In genomic region chr19:39953915-39954314, GRCh38 we compare ENCODE assay signal across 13 cellular contexts. TPM values are rescaled to one million over a fixed set of nuclear protein-coding genes. Genes with fewer than 3 reads are reported as not detected.
DNase-seq lines count a peak whose midpoint lies in the region; ATAC-seq and TF ChIP-seq lines count a peak whose summit lies in the region.
"Had no signal": no experiment of that assay in that cellular context is flagged by ENCODE, and none has a peak within 500 bp of the region (broad histone marks: within the 10 kb centered on the region; RNA-seq: fewer than 3 reads in every experiment).

No MANE protein-coding gene starts in this region.

- H3K4me3 ChIP-seq in A673 (ENCODE audit: low read depth, low read length, poor library complexity, severe bottlenecking) (no peak overlapping the region), DND-41 (ENCODE audit: low read depth in 1 of 2, low read length in 2 of 2) (no peak overlapping the region), colonic mucosa (no peak overlapping the region), WERI-Rb-1 (ENCODE audit: low read depth, low read length) (no peak overlapping the region)
- H3K4me3 ChIP-seq: testis had no signal

- peak overlapping the region; percentile 82 for H3K27ac ChIP-seq in A673 (ENCODE audit: low read depth, low read length, poor library complexity, severe bottlenecking)
- H3K27ac ChIP-seq in DND-41 (ENCODE audit: low read length), result peak overlapping the region; percentile 82
- H3K27ac ChIP-seq in colonic mucosa, result no peak overlapping the region
- H3K27ac ChIP-seq in WERI-Rb-1, result no peak overlapping the region
- H3K27ac ChIP-seq: testis had no signal

- H3K9me3 ChIP-seq in A673 (ENCODE audit: low read depth, low read length, poor library complexity, severe bottlenecking) (no peaks in the 10 kb centered on the region), DND-41 (ENCODE audit: insufficient read depth, low read length, severe bottlenecking) (no peaks in the 10 kb centered on the region), colonic mucosa (no peaks in the 10 kb centered on the region), WERI-Rb-1 (ENCODE audit: severe bottlenecking) (no peaks in the 10 kb centered on the region)
- H3K9me3 ChIP-seq: testis had no signal

- H3K4me2 ChIP-seq in DND-41 (ENCODE audit: insufficient read depth, low read length), result peak overlapping the region; percentile 55

- TF ChIP-seq CTCF in A673 (conservative IDR thresholded peaks at IDR 0.05; ENCODE audit: low read depth, low read length) (no peak), DND-41 (IDR thresholded peaks at IDR 0.05; ENCODE audit: borderline replicate concordance, extremely low read depth, low read length, poor library complexity, severe bottlenecking) (no peak), colonic mucosa (IDR thresholded peaks at IDR 0.05) (no peak), WERI-Rb-1 (IDR thresholded peaks at IDR 0.05; ENCODE audit: low read depth, low read length) (no peak), glutamatergic neuron (IDR thresholded peaks at IDR 0.05; ENCODE audit: partially characterized antibody, unreplicated experiment) (no peak)

- H3K9ac ChIP-seq in DND-41 (ENCODE audit: low read depth, low read length) (peak overlapping the region; percentile 17; the same call in 1 of the 2 replicates), colonic mucosa (ENCODE audit: low read depth in 2 of 2, low read length in 2 of 2) (no peak overlapping the region)

- H3K9me3 Mint-ChIP-seq in T-cell (peaks cover 0 to 3% (median 0%) of the 10 kb centered on the region in 3 donors), glutamatergic neuron (ENCODE audit: unreplicated experiment) (no peaks in the 10 kb centered on the region)

- H3K27me3 Mint-ChIP-seq in T-cell (no peaks in the 10 kb centered on the region), glutamatergic neuron (ENCODE audit: unreplicated experiment) (peaks cover 3% of the 10 kb centered on the region)
- H3K27me3 Mint-ChIP-seq: progenitor cell of endocrine pancreas had no signal

- H3K79me2 ChIP-seq in DND-41 (ENCODE audit: insufficient read depth, low read length), result no peaks in the 10 kb centered on the region

- DNase-seq in A673 (ENCODE audit: low spot score), result no peak
- peak; percentile 20 for DNase-seq in DND-41
- no peak for DNase-seq in T-cell
- peak; percentile 9 for DNase-seq in colonic mucosa
- no peak for DNase-seq in WERI-Rb-1
- no peak for DNase-seq in glutamatergic neuron
- no peak for DNase-seq in kidney glomerular epithelial cell (lab: John Stamatoyannopoulos, UW)
- no peak for DNase-seq in NCI-H748 (lab: John Stamatoyannopoulos, UW; ENCODE audit: unreplicated experiment)
- DNase-seq: DMS153, left colon, testis had no signal

- BruUV-seq in A673 (replicated peaks; lab: Mats Ljungman, UMichigan), result no TSS peak

- H3K36me3 Mint-ChIP-seq in T-cell (no peaks in the 10 kb centered on the region), glutamatergic neuron (ENCODE audit: unreplicated experiment) (no peaks in the 10 kb centered on the region)

- H3K4me1 ChIP-seq in A673 (ENCODE audit: insufficient read depth, low read length, poor library complexity, severe bottlenecking) (peaks cover 51% of the 10 kb centered on the region), DND-41 (ENCODE audit: insufficient read depth, low read length) (peaks cover 43% of the 10 kb centered on the region), colonic mucosa (no peaks in the 10 kb centered on the region)
- H3K4me1 ChIP-seq: testis had no signal

- H2AFZ ChIP-seq in DND-41 (ENCODE audit: low read depth, low read length), result no peak overlapping the region

- ATAC-seq in DND-41 (ENCODE audit: insufficient read depth, low read depth), result peak; percentile 54
- peak; percentile 15 to 40 (median 35) for ATAC-seq in T-cell (replicated peaks in 1 of 4)
- ATAC-seq: left colon, Right ventricle myocardium inferior had no signal

- CTCF ChIA-PET in A673 (lab: Charles Lee) (interaction anchor here (1.3 kb wide), 1 partner anchor 17 kb away, joined by 3 read pairs; the partner anchor contains the start of gene PSMC4), T-cell (lab: Charles Lee) (interaction anchor here (0.9 to 2.3 kb wide), 4 partner anchors 10 to 16 kb away, joined by 3 to 19 read pairs (median 6); partner anchors contain the start of gene PSMC4 (in 1 of the 2))

- H3K27me3 ChIP-seq in A673 (replicated peaks; ENCODE audit: insufficient read depth, low read depth, low read length, poor library complexity) (no peaks in the 10 kb centered on the region), DND-41 (ENCODE audit: insufficient read depth, low read length, poor library complexity) (no peaks in the 10 kb centered on the region), colonic mucosa (no peaks in the 10 kb centered on the region), WERI-Rb-1 (ENCODE audit: insufficient read depth, low read depth, severe bottlenecking) (peaks cover 18% of the 10 kb centered on the region)
- H3K27me3 ChIP-seq: testis had no signal

- intact Hi-C loops in A673 (cut with micrococcal nuclease; ENCODE audit: unreplicated experiment), result no loop called here
- intact Hi-C loops in colonic mucosa (cut with DNase I), result no loop called here

- peak overlapping the region; percentile 62 to 94 (median 79) for H3K4me3 Mint-ChIP-seq in T-cell
- no peak overlapping the region for H3K4me3 Mint-ChIP-seq in glutamatergic neuron (ENCODE audit: unreplicated experiment)

- POLR2A ChIA-PET in A673 (lab: Charles Lee; ENCODE audit: low non-redundant PET), result interaction anchor here (0.9 kb wide), 1 partner anchor 16 kb away, joined by 4 read pairs; no protein-coding TSS in a partner anchor
- POLR2A ChIA-PET in T-cell (lab: Charles Lee), result interaction anchor here (1.4 to 1.5 kb wide), 2 partner anchors 17 kb away, joined by 8 to 13 read pairs; partner anchors contain the start of gene PSMC4 (in 2 of the 2)

- H3K27ac Mint-ChIP-seq in T-cell (peak overlapping the region; percentile 99), glutamatergic neuron (ENCODE audit: unreplicated experiment) (no peak overlapping the region)
- H3K27ac Mint-ChIP-seq: progenitor cell of endocrine pancreas had no signal

- peaks cover 70 to 81% (median 78%) of the 10 kb centered on the region in 3 donors for H3K4me1 Mint-ChIP-seq in T-cell
- no peaks in the 10 kb centered on the region for H3K4me1 Mint-ChIP-seq in glutamatergic neuron (ENCODE audit: low read depth, unreplicated experiment)

- H4K20me1 ChIP-seq in DND-41 (ENCODE audit: insufficient read depth, low read length), result no peaks in the 10 kb centered on the region

- H3K36me3 ChIP-seq in A673 (ENCODE audit: insufficient read depth, low read length, poor library complexity, severe bottlenecking) (peaks cover 10% of the 10 kb centered on the region), DND-41 (ENCODE audit: insufficient read depth, low read length) (no peaks in the 10 kb centered on the region), colonic mucosa (no peaks in the 10 kb centered on the region), WERI-Rb-1 (no peaks in the 10 kb centered on the region)

RNA-seq across cellular contexts. Expression of gene PSMC4, which starts 17.1 kb away (rescaled TPM):
- total RNA-seq in A673 (2021) (268 and 291 TPM in 2 replicates), T-cell (10 to 100 TPM; 58.5 to 80.0 (median 59.6) TPM), colonic mucosa (100 to 1,000 TPM in 1 of 2 donors, 10 to 100 TPM in 1; 87.3 to 143 TPM), glutamatergic neuron (ENCODE audit: unreplicated experiment) (111 TPM)

RNA-seq across cellular contexts. Expression of gene FCGBP, which starts 19.5 kb away (rescaled TPM):
- total RNA-seq in A673 (2021) (8.7 and 12.2 TPM in 2 replicates), T-cell (10 to 100 TPM; 12.6 to 88.0 (median 43.3) TPM), colonic mucosa (1,000 to 10,000 TPM; 2,896 to 3,903 TPM), glutamatergic neuron (ENCODE audit: unreplicated experiment) (0.49 TPM)

RNA-seq across cellular contexts. Expression of gene ZNF546, which starts 42.9 kb away (rescaled TPM):
- total RNA-seq in A673 (2021), result 5.5 and 5.6 TPM in 2 replicates
- total RNA-seq in T-cell, result 10 to 100 TPM in 3 of 5 donors, 1 to 10 TPM in 2; 5.9 to 18.0 (median 12.9) TPM
- 1 to 10 TPM; 1.1 to 1.3 TPM for total RNA-seq in colonic mucosa
- total RNA-seq in glutamatergic neuron (ENCODE audit: unreplicated experiment), result 3.2 TPM

Comparison
In these comparisons a context has a peak if more than half of its experiments do, and no peak if none do; other contexts are left out.
1. DNase-seq: peak in DND-41 (single experiment) and colonic mucosa (single experiment); none in A673 (single experiment), T-cell (0 of 34), WERI-Rb-1 (single experiment), glutamatergic neuron (single experiment), kidney glomerular epithelial cell (single experiment) and NCI-H748 (single experiment).
2. H3K27ac ChIP-seq: peak in A673 (single experiment) and DND-41 (single experiment); none in colonic mucosa (single experiment) and WERI-Rb-1 (single experiment).
3. RNA of gene FCGBP, which starts 19.5 kb away (total RNA-seq): 2,896 to 3,903 TPM in colonic mucosa; 12.6 to 88.0 TPM in T-cell, 8.7 to 12.2 TPM in A673 and 0.49 TPM in glutamatergic neuron (single experiment); every median in the first group is over 10 times any median in the second.